In the genomic region with DNA sequence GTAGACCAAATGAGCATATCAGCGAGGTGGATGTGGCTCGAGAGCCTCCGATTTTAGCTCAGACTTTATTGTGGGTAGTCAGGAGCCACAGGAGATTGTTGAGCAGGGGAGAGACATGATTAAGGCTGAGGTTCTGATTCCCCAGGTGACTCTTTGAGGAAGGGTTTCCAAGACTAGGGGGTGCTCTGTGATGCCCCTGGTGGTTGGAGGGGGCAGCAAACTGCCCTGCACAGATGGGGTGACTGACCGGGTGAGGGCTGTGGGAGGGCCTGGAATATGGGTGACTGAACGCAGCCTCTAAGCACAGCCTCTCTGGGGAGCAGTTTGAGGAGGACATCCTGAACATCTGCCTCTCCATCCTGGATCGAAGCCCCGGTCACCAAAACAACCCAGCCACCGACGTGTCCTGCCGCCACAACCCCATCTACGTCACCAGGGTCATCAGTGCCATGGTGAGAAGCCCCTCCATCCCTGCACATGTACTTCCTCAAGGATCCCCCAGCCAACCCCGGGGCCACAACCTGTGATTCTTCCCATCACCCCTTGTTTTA, we compare ENCODE assay signal across 32 cellular contexts. TPM values are rescaled to one million over a fixed set of nuclear protein-coding genes. Genes with fewer than 3 reads are reported as not detected.
DNase-seq lines count a peak whose midpoint lies in the region; TF ChIP-seq lines count a peak whose summit lies in the region.
"Had no signal": no experiment of that assay in that cellular context is flagged by ENCODE, and none has a peak within 500 bp of the region (broad histone marks: within the 10 kb centered on the region; RNA-seq: fewer than 3 reads in every experiment).

No MANE protein-coding gene starts in this region.

- H3K9me3 Mint-ChIP-seq in endodermal cell (no peaks in the 10 kb centered on the region), nephron progenitor cell (no peaks in the 10 kb centered on the region)
- H3K9me3 Mint-ChIP-seq: activated CD4-positive, alpha-beta T cell treated with anti-CD3 and anti-CD28 coated beads, Interleukin-2, amount 10 ng/mL, durations not matched to agents 7 days and 5 days had no signal

- H3K36me3 Mint-ChIP-seq in endodermal cell (ENCODE audit: low read depth) (no peaks in the 10 kb centered on the region), nephron progenitor cell (ENCODE audit: low read depth) (no peaks in the 10 kb centered on the region)
- H3K36me3 Mint-ChIP-seq: naive thymus-derived CD8-positive, alpha-beta T cell; type B pancreatic cell had no signal

- H3K4me1 Mint-ChIP-seq in endodermal cell (no peaks in the 10 kb centered on the region), nephron progenitor cell (no peaks in the 10 kb centered on the region)
- H3K4me1 Mint-ChIP-seq: activated CD4-positive, alpha-beta T cell treated with anti-CD3 and anti-CD28 coated beads, Interleukin-2, amount 10 ng/mL, durations not matched to agents 7 days and 5 days; naive thymus-derived CD8-positive, alpha-beta T cell had no signal

- POLR2A ChIA-PET in A673 (lab: Charles Lee; ENCODE audit: low non-redundant PET), result no interaction called here

- no peaks in the 10 kb centered on the region for H3K9me3 ChIP-seq in A673 (ENCODE audit: low read depth, low read length, poor library complexity, severe bottlenecking)
- no peaks in the 10 kb centered on the region for H3K9me3 ChIP-seq in Loucy (ENCODE audit: insufficient read depth, low read depth, low read length)
- no peaks in the 10 kb centered on the region for H3K9me3 ChIP-seq in endodermal cell (ENCODE audit: control insufficient read depth, low read length)
- H3K9me3 ChIP-seq: adrenal gland, body of pancreas, Peyer's patch had no signal

- H3K27me3 ChIP-seq in A673 (replicated peaks; ENCODE audit: insufficient read depth, low read depth, low read length, poor library complexity), result no peaks in the 10 kb centered on the region
- H3K27me3 ChIP-seq in Loucy (ENCODE audit: insufficient read depth, low read length, poor library complexity, severe bottlenecking), result no peaks in the 10 kb centered on the region
- H3K27me3 ChIP-seq in endodermal cell (ENCODE audit: control insufficient read depth, insufficient read depth, low read length, poor library complexity, severe bottlenecking), result no peaks in the 10 kb centered on the region
- H3K27me3 ChIP-seq: adrenal gland, body of pancreas, Peyer's patch had no signal

- no peak overlapping the region for H3K9ac ChIP-seq in Loucy (ENCODE audit: low read depth, low read length, poor library complexity, severe bottlenecking)
- no peak overlapping the region for H3K9ac ChIP-seq in endodermal cell (ENCODE audit: extremely low read depth, low read length, poor library complexity, severe bottlenecking)

- H3K4me2 ChIP-seq in Loucy (ENCODE audit: low read depth, low read length, poor library complexity, severe bottlenecking), result no peak overlapping the region

- H4K20me1 ChIP-seq in Loucy (ENCODE audit: insufficient read depth, low read length, poor library complexity, severe bottlenecking), result no peaks in the 10 kb centered on the region

- H3K27me3 Mint-ChIP-seq in endodermal cell (ENCODE audit: insufficient read depth), result peaks cover 2% of the 10 kb centered on the region
- H3K27me3 Mint-ChIP-seq in nephron progenitor cell (ENCODE audit: low read depth, poor library complexity), result peaks cover 5% of the 10 kb centered on the region
- H3K27me3 Mint-ChIP-seq: activated CD4-positive, alpha-beta T cell treated with anti-CD3 and anti-CD28 coated beads, Interleukin-2, amount 10 ng/mL, durations not matched to agents 7 days and 5 days had no signal

- CTCF ChIA-PET in A673 (lab: Charles Lee), result no interaction called here

- BruUV-seq in A673 (replicated peaks; lab: Mats Ljungman, UMichigan), result no TSS peak

- H3K27ac Mint-ChIP-seq in endodermal cell (no peak overlapping the region), nephron progenitor cell (no peak overlapping the region)
- H3K27ac Mint-ChIP-seq: activated CD4-positive, alpha-beta T cell treated with anti-CD3 and anti-CD28 coated beads, Interleukin-2, amount 10 ng/mL, durations not matched to agents 7 days and 5 days; activated naive CD4-positive, alpha-beta T cell treated with anti-CD3 and anti-CD28 coated beads for 36 hours; naive thymus-derived CD8-positive, alpha-beta T cell; type B pancreatic cell had no signal

- H3K9me2 ChIP-seq in Loucy (replicated peaks; ENCODE audit: low read depth, low read length), result no peaks in the 10 kb centered on the region

- H3K79me2 ChIP-seq in Loucy (ENCODE audit: insufficient read depth, low read length), result no peaks in the 10 kb centered on the region

- no peak overlapping the region for H2AFZ ChIP-seq in Loucy (ENCODE audit: low read length)

- no peaks in the 10 kb centered on the region for H3F3A ChIP-seq in Loucy (ENCODE audit: low read depth)

- H3K36me3 ChIP-seq in A673 (ENCODE audit: insufficient read depth, low read length, poor library complexity, severe bottlenecking), result no peaks in the 10 kb centered on the region
- H3K36me3 ChIP-seq in Loucy (ENCODE audit: insufficient read depth, low read length), result no peaks in the 10 kb centered on the region
- H3K36me3 ChIP-seq in endodermal cell (ENCODE audit: control insufficient read depth, insufficient read depth, low read length), result no peaks in the 10 kb centered on the region
- H3K36me3 ChIP-seq: adrenal gland, Peyer's patch had no signal

- 93 to 94% methylated on average over 9 to 12 of the region's 12 CpGs for WGBS in endodermal cell (ENCODE audit: insufficient coverage in 1 of 2, insufficient read length in 1 of 2), 2 experiments

- H3K4me3 ChIP-seq in A673 (ENCODE audit: low read depth, low read length, poor library complexity, severe bottlenecking), result no peak overlapping the region
- H3K4me3 ChIP-seq in GM12864 (ENCODE audit: low read depth, low read length), result no peak overlapping the region
- no peak overlapping the region for H3K4me3 ChIP-seq in Loucy (ENCODE audit: low read length, poor library complexity, severe bottlenecking)
- H3K4me3 ChIP-seq in endodermal cell (ENCODE audit: low read length), result no peak overlapping the region
- H3K4me3 ChIP-seq: adrenal gland, body of pancreas, dorsolateral prefrontal cortex, Peyer's patch had no signal

- TF ChIP-seq CTCF in A673 (conservative IDR thresholded peaks at IDR 0.05; ENCODE audit: low read depth, low read length) (0 out of 2 replicates have a peak, but pooled peaks have one; percentile 22), GM12864 (IDR thresholded peaks at IDR 0.05; ENCODE audit: low read depth, low read length, missing control alignments) (peak; percentile 35), Loucy (conservative IDR thresholded peaks at IDR 0.05; ENCODE audit: low read length) (peak; percentile 53), endodermal cell (conservative IDR thresholded peaks at IDR 0.05) (peak; percentile 61), nephron progenitor cell (IDR thresholded peaks at IDR 0.05) (no peak)

- H3K4me3 Mint-ChIP-seq in endodermal cell (no peak overlapping the region), nephron progenitor cell (no peak overlapping the region)
- H3K4me3 Mint-ChIP-seq: activated CD4-positive, alpha-beta T cell treated with anti-CD3 and anti-CD28 coated beads, Interleukin-2, amount 10 ng/mL, durations not matched to agents 7 days and 5 days; activated naive CD4-positive, alpha-beta T cell treated with anti-CD3 and anti-CD28 coated beads for 36 hours; naive thymus-derived CD8-positive, alpha-beta T cell; type B pancreatic cell had no signal

- H3K27ac ChIP-seq in A673 (ENCODE audit: low read depth, low read length, poor library complexity, severe bottlenecking), result no peak overlapping the region
- H3K27ac ChIP-seq in endodermal cell (ENCODE audit: low read depth, low read length), result no peak overlapping the region
- H3K27ac ChIP-seq: adrenal gland, body of pancreas, dorsolateral prefrontal cortex, Peyer's patch had no signal

- H3K4me1 ChIP-seq in A673 (ENCODE audit: insufficient read depth, low read length, poor library complexity, severe bottlenecking) (no peaks in the 10 kb centered on the region), Loucy (ENCODE audit: insufficient read depth, low read length, poor library complexity, severe bottlenecking) (no peaks in the 10 kb centered on the region), endodermal cell (ENCODE audit: control insufficient read depth, insufficient read depth, low read length) (no peaks in the 10 kb centered on the region)
- H3K4me1 ChIP-seq: adrenal gland, body of pancreas, Peyer's patch had no signal

- intact Hi-C loops in A673 (cut with micrococcal nuclease; ENCODE audit: unreplicated experiment), result no loop called here

- DNase-seq in A673 (ENCODE audit: low spot score), result no peak
- DNase-seq in GM12864 (ENCODE audit: low read depth), result no peak
- peak; percentile 62 for DNase-seq in endodermal cell
- no peak for DNase-seq in effector CD8-positive, alpha-beta T cell (lab: John Stamatoyannopoulos, UW)
- DNase-seq in NCI-H187 (lab: John Stamatoyannopoulos, UW), result no peak
- DNase-seq in NCI-H774 (lab: John Stamatoyannopoulos, UW), result no peak
- DNase-seq in nephron progenitor cell, result no peak
- DNase-seq: activated CD4-positive, alpha-beta T cell treated with anti-CD3 and anti-CD28 coated beads, Interleukin-2, amount 10 ng/mL, durations not matched to agents 7 days and 5 days; activated naive CD4-positive, alpha-beta T cell treated with anti-CD3 and anti-CD28 coated beads for 36 hours; activated T-cell treated with anti-CD3 and anti-CD28 coated beads, Interleukin-2, amount 50 U/mL, for 48 hours; body of pancreas; dorsolateral prefrontal cortex; midbrain; NCI-H2171; NCI-H510A; NK-92 treated with Interleukin-12 subunit alpha and Interleukin-12 subunit beta, amount 100 ng/mL, for 24 hours; Peyer's patch; SHP77 treated with DMSO at 0.1 percent for 48 hours; stimulated activated CD4-positive, alpha-beta T cell treated with anti-CD3 and anti-CD28 coated beads, Interleukin-2, amount 100 ng/mL, for 48 hours; substantia nigra; SW 1271; T1000 had no signal

RNA-seq across cellular contexts. Expression of gene TGM6, which starts 17.0 kb away (rescaled TPM):
- total RNA-seq in A673 (2021), result not detected in 2 replicates
- total RNA-seq in endodermal cell, result not detected
- not detected for polyA plus RNA-seq in endodermal cell (2013, experiment 1 of 2)
- not detected for polyA plus RNA-seq in endodermal cell (2013, experiment 2 of 2)
- total RNA-seq: activated CD4-positive, alpha-beta T cell treated with anti-CD3 and anti-CD28 coated beads, Interleukin-2, amount 10 ng/mL, durations not matched to agents 7 days and 5 days; activated naive CD4-positive, alpha-beta T cell treated with anti-CD3 and anti-CD28 coated beads for 36 hours; adrenal gland; body of pancreas; endothelial cell of umbilical vein; glomerular endothelial cell; H4; naive thymus-derived CD8-positive, alpha-beta T cell; osteocyte; Peyer's patch; renal cortical epithelial cell had no signal
- polyA plus RNA-seq: adrenal gland; BJ; endothelial cell of umbilical vein; naive thymus-derived CD8-positive, alpha-beta T cell had no signal
